Comparison of ENCODE assay signal across 8 cellular contexts in the genomic region with DNA sequence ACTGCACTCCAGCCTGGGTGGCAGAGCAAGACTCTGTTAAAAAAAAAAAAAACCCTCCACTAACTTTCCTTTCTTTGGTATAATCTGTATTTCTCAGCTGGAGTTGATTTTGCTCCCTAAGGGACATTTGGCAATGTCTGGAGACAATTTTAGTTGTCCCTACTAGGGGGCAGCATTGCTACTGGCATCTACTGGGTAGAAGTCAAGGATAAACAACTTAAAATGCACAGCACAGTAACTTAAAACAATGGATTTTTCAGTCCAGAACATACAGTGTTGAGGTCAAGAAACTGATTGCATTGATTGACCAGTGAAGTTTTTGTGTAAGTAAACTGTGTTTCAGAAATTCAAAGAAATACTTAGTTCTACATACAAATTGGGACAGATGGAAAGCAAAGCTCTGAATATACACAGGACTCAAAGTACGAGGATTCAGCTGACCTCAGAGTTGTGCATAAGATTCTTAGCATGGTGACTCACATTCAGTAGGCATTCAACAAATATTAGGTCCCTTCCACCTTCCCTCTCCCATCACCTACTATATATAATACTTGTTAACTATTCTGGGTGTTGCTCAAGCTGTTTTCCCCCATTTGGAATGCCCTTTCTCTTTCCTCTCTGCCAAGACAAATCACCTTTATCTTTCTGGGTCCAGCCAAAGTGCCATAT. TPM values are rescaled to one million over a fixed set of nuclear protein-coding genes. Genes with fewer than 3 reads are reported as not detected.
DNase-seq lines count a peak whose midpoint lies in the region; ATAC-seq and TF ChIP-seq lines count a peak whose summit lies in the region.

No MANE protein-coding gene starts in this region.

- H3K4me1 ChIP-seq in suprapubic skin (no peaks in the 10 kb centered on the region), upper lobe of left lung (no peaks in the 10 kb centered on the region)

- TF ChIP-seq CTCF in Calu3 (IDR thresholded peaks at IDR 0.05; ENCODE audit: unreplicated experiment): peak; percentile 25
- TF ChIP-seq CTCF in GM20000 (IDR thresholded peaks at IDR 0.05; ENCODE audit: extremely low read depth, missing control alignments): no peak
- peak in 1 of 2 donors; percentile 11 for TF ChIP-seq CTCF in suprapubic skin (IDR thresholded peaks at IDR 0.05)
- TF ChIP-seq CTCF in upper lobe of left lung (IDR thresholded peaks at IDR 0.05): no peak

- no peak overlapping the region for H3K4me3 ChIP-seq in suprapubic skin
- no peak overlapping the region for H3K4me3 ChIP-seq in upper lobe of left lung

- H3K9me3 ChIP-seq in suprapubic skin: no peaks in the 10 kb centered on the region
- no peaks in the 10 kb centered on the region for H3K9me3 ChIP-seq in upper lobe of left lung

- no peak overlapping the region for H3K4me3 Mint-ChIP-seq in Calu3 (ENCODE audit: low read depth, unreplicated experiment)

- intact Hi-C loops in Calu3 (cut with micrococcal nuclease; ENCODE audit: unreplicated experiment): loop anchor here (2.0 to 10.0 kb wide), 2 partner anchors 546 to 606 kb away; no protein-coding TSS in a partner anchor

- H3K27me3 ChIP-seq in suprapubic skin (no peaks in the 10 kb centered on the region), upper lobe of left lung (no peaks in the 10 kb centered on the region)

- CTCF ChIA-PET in Calu3 (lab: Charles Lee): interaction anchor here (0.7 to 1.3 kb wide), 3 partner anchors 164 to 321 kb away, joined by 3 to 4 read pairs (median 3); no protein-coding TSS in a partner anchor

- no peak for TF ChIP-seq POLR2A in suprapubic skin (IDR thresholded peaks at IDR 0.05)
- TF ChIP-seq POLR2A in upper lobe of left lung (IDR thresholded peaks at IDR 0.05): no peak

- 71% methylated on average over 1 of the region's 1 CpG for WGBS in suprapubic skin
- 50 to 58% methylated on average over 1 of the region's 1 CpG for WGBS in upper lobe of left lung, 2 donors

- H3K27me3 Mint-ChIP-seq in Calu3 (ENCODE audit: unreplicated experiment): no peaks in the 10 kb centered on the region

- H3K27ac ChIP-seq in suprapubic skin (no peak overlapping the region), upper lobe of left lung (no peak overlapping the region)

- TF ChIP-seq EP300 in suprapubic skin (IDR thresholded peaks at IDR 0.05) (no peak), upper lobe of left lung (IDR thresholded peaks at IDR 0.05) (no peak)

- DNase-seq in Calu3 (peak; percentile 10), HuH-7.5 (ENCODE audit: low spot score) (peak; percentile 1), amniotic epithelial cell (ENCODE audit: low read depth) (peak; percentile 31), left kidney (ENCODE audit: low read depth, low spot score) (peak; percentile 35), GM20000 (ENCODE audit: low spot score) (no peak), suprapubic skin (ENCODE audit: low spot score in 2 of 2) (no peak), upper lobe of left lung (no peak), NCI-H1436 treated with DMSO at 0.1 percent for 48 hours (lab: John Stamatoyannopoulos, UW) (no peak)

- no peaks in the 10 kb centered on the region for H3K36me3 ChIP-seq in suprapubic skin
- H3K36me3 ChIP-seq in upper lobe of left lung: no peaks in the 10 kb centered on the region

- H3K4me1 Mint-ChIP-seq in Calu3 (ENCODE audit: low read depth, unreplicated experiment): no peaks in the 10 kb centered on the region

- no peak overlapping the region for H3K27ac Mint-ChIP-seq in Calu3 (ENCODE audit: unreplicated experiment)

- no TSS peak for BruUV-seq in Calu3 (replicated peaks; lab: Mats Ljungman, UMichigan)

- H3K36me3 Mint-ChIP-seq in Calu3 (ENCODE audit: insufficient read depth, unreplicated experiment): no peaks in the 10 kb centered on the region

- ATAC-seq in upper lobe of left lung (ENCODE audit: low FRiP score in 2 of 2): no peak

- H3K9me3 Mint-ChIP-seq in Calu3 (ENCODE audit: low read depth, unreplicated experiment): peaks cover 4% of the 10 kb centered on the region

RNA-seq across cellular contexts. Expression of a gene that starts 8.8 kb away (rescaled TPM):
- total RNA-seq in Calu3 (2022): not detected in 2 replicates
- not detected for total RNA-seq in suprapubic skin
- not detected for total RNA-seq in upper lobe of left lung

Comparison
In these comparisons a context has a peak if more than half of its experiments do, and no peak if none do; other contexts are left out.
1. DNase-seq: peak in Calu3 (single experiment), HuH-7.5 (single experiment), amniotic epithelial cell (single experiment) and left kidney (single experiment); none in GM20000 (single experiment), suprapubic skin (0 of 2), upper lobe of left lung (0 of 2) and NCI-H1436 treated with DMSO at 0.1 percent for 48 hours (single experiment).